10 cellular contexts compared by ENCODE assay signal in the genomic region with DNA sequence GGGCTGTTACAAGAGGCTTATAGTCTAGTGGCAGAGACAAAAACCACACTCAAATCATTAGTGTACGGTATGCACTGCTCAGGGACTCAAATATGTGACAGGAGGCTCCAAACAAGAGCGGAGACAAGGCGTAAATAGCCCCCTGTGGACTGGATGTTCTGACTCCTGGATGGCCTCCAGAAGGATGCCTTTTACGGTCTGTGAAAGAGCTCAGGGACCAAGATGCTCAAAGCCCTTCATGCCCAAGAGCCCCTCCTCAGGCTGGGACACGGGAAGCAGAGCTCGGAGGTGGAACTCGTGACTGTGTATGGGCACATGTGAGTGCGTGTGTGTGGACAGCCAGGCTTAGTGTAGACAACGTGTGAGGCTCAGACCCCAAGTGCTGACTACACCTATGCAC. TPM values are rescaled to one million over a fixed set of nuclear protein-coding genes. Genes with fewer than 3 reads are reported as not detected.
DNase-seq lines count a peak whose midpoint lies in the region; ATAC-seq and TF ChIP-seq lines count a peak whose summit lies in the region.
"Had no signal": no experiment of that assay in that cellular context is flagged by ENCODE, and none has a peak within 500 bp of the region (broad histone marks: within the 10 kb centered on the region; RNA-seq: fewer than 3 reads in every experiment).

No MANE protein-coding gene starts in this region.

- ATAC-seq in upper lobe of right lung (no peak), GM21717 (IDR thresholded peaks at IDR 0.05; ENCODE audit: unreplicated experiment) (no peak), HG03175 (IDR thresholded peaks at IDR 0.05; ENCODE audit: unreplicated experiment) (no peak)

- peak overlapping the region; percentile 56 to 73 for H3K18ac ChIP-seq in mesenchymal stem cell (ENCODE audit: low read depth in 1 of 2, low read length in 2 of 2)

- H3K9me3 ChIP-seq in mesenchymal stem cell (ENCODE audit: control insufficient read depth, low read length): no peaks in the 10 kb centered on the region
- no peaks in the 10 kb centered on the region for H3K9me3 ChIP-seq in upper lobe of right lung

- peak overlapping the region; percentile 77 for H4K8ac ChIP-seq in mesenchymal stem cell (ENCODE audit: low read length)

- H2BK5ac ChIP-seq in mesenchymal stem cell (ENCODE audit: low read depth, low read length, poor library complexity, severe bottlenecking): no peak overlapping the region

- H3K9ac ChIP-seq in mesenchymal stem cell (ENCODE audit: low read length): peak overlapping the region; percentile 70

- H2AK5ac ChIP-seq in mesenchymal stem cell (ENCODE audit: low read length, severe bottlenecking): peak overlapping the region; percentile 73

- H4K91ac ChIP-seq in mesenchymal stem cell (ENCODE audit: low read length): peak overlapping the region; percentile 85

- 83% methylated on average over 8 of the region's 9 CpGs for WGBS in mesenchymal stem cell

- H3K36me3 ChIP-seq in mesenchymal stem cell (ENCODE audit: control insufficient read depth in 1 of 2, insufficient read depth in 2 of 2, low read depth in 1 of 2, low read length in 2 of 2) (peaks cover 43 to 52% of the 10 kb centered on the region in 2 experiments), upper lobe of right lung (peaks cover 25% of the 10 kb centered on the region)

- no peak for DNase-seq in activated naive CD4-positive, alpha-beta T cell treated with anti-CD3 and anti-CD28 coated beads, Interleukin-2, amount 10 ng/mL, durations not matched to agents 7 days and 5 days
- no peak for DNase-seq in activated naive CD4-positive, alpha-beta T cell (lab: John Stamatoyannopoulos, UW)
- DNase-seq in astrocyte of the hippocampus (ENCODE audit: low read depth, low spot score): peak; percentile 50
- DNase-seq in mesenchymal stem cell: no peak
- DNase-seq in upper lobe of right lung: no peak
- no peak for DNase-seq in OCI-M1 (lab: John Stamatoyannopoulos, UW)
- DNase-seq: activated T-cell treated with anti-CD3 and anti-CD28 coated beads for 4 hours, NCI-H1694 had no signal

- no peak for TF ChIP-seq CTCF in upper lobe of right lung (IDR thresholded peaks at IDR 0.05)

- H2BK120ac ChIP-seq in mesenchymal stem cell (ENCODE audit: low read depth, low read length): no peak overlapping the region

- H3K27me3 Mint-ChIP-seq in activated naive CD4-positive, alpha-beta T cell treated with anti-CD3 and anti-CD28 coated beads, Interleukin-2, amount 10 ng/mL, durations not matched to agents 7 days and 5 days: no peaks in the 10 kb centered on the region

- peaks cover 2% of the 10 kb centered on the region for H3K36me3 Mint-ChIP-seq in activated naive CD4-positive, alpha-beta T cell treated with anti-CD3 and anti-CD28 coated beads, Interleukin-2, amount 10 ng/mL, durations not matched to agents 7 days and 5 days

- no peak overlapping the region for H3K4me3 Mint-ChIP-seq in activated naive CD4-positive, alpha-beta T cell treated with anti-CD3 and anti-CD28 coated beads, Interleukin-2, amount 10 ng/mL, durations not matched to agents 7 days and 5 days

- H3K4me1 ChIP-seq in mesenchymal stem cell (ENCODE audit: control insufficient read depth, insufficient read depth, low read depth, low read length) (peaks cover 53% of the 10 kb centered on the region), upper lobe of right lung (peaks cover 92% of the 10 kb centered on the region)

- H3K14ac ChIP-seq in mesenchymal stem cell (ENCODE audit: low read length in 2 of 2): no peak overlapping the region

- H2BK15ac ChIP-seq in mesenchymal stem cell (ENCODE audit: low read depth, poor library complexity, severe bottlenecking): no peak overlapping the region

- peaks cover 41% of the 10 kb centered on the region for H3K4me1 Mint-ChIP-seq in activated naive CD4-positive, alpha-beta T cell treated with anti-CD3 and anti-CD28 coated beads, Interleukin-2, amount 10 ng/mL, durations not matched to agents 7 days and 5 days

- H3K4me3 ChIP-seq in mesenchymal stem cell (ENCODE audit: insufficient read depth in 1 of 2, low read depth in 1 of 2, low read length in 2 of 2): no peak overlapping the region
- no peak overlapping the region for H3K4me3 ChIP-seq in upper lobe of right lung

- CTCF ChIA-PET in activated naive CD4-positive, alpha-beta T cell treated with anti-CD3 and anti-CD28 coated beads, Interleukin-2, amount 10 ng/mL, durations not matched to agents 7 days and 5 days (lab: Charles Lee): interaction anchor here (2.3 kb wide), 1 partner anchor 10 kb away, joined by 7 read pairs; the partner anchor contains the start of gene PPM1F

- no peaks in the 10 kb centered on the region for H3K9me3 Mint-ChIP-seq in activated naive CD4-positive, alpha-beta T cell treated with anti-CD3 and anti-CD28 coated beads, Interleukin-2, amount 10 ng/mL, durations not matched to agents 7 days and 5 days

- H3K27me3 ChIP-seq in mesenchymal stem cell (ENCODE audit: control insufficient read depth in 1 of 2, insufficient read depth in 1 of 2, low read length in 2 of 2) (no peaks in the 10 kb centered on the region), upper lobe of right lung (no peaks in the 10 kb centered on the region)

- intact Hi-C loops in upper lobe of right lung (cut with DNase I): no loop called here

- peak overlapping the region; percentile 72 for H3K27ac Mint-ChIP-seq in activated naive CD4-positive, alpha-beta T cell treated with anti-CD3 and anti-CD28 coated beads, Interleukin-2, amount 10 ng/mL, durations not matched to agents 7 days and 5 days

- peaks cover 36% of the 10 kb centered on the region for H3K79me1 ChIP-seq in mesenchymal stem cell (replicated peaks; ENCODE audit: low read length, poor library complexity, severe bottlenecking)

- no peak overlapping the region for H3K4me2 ChIP-seq in mesenchymal stem cell (ENCODE audit: low read length, poor library complexity, severe bottlenecking)

- peak overlapping the region; percentile 27 to 51 for H2BK12ac ChIP-seq in mesenchymal stem cell (ENCODE audit: low read length in 2 of 2)

- H2AFZ ChIP-seq in mesenchymal stem cell (ENCODE audit: low read depth, low read length): no peak overlapping the region

- H3K27ac ChIP-seq in mesenchymal stem cell (ENCODE audit: low read length, poor library complexity, severe bottlenecking) (peak overlapping the region; percentile 91), upper lobe of right lung (peak overlapping the region; percentile 96)

- H3K4ac ChIP-seq in mesenchymal stem cell (ENCODE audit: low read depth in 1 of 2, low read length in 2 of 2): peak overlapping the region in 1 of 2 experiments; percentile 83

- H3K23ac ChIP-seq in mesenchymal stem cell (ENCODE audit: low read length in 2 of 2): no peak overlapping the region

RNA-seq across cellular contexts. Expression of gene PPM1F, which starts 9.7 kb away (rescaled TPM):
- polyA plus RNA-seq in mesenchymal stem cell (2013, experiment 1 of 2): 19.5 TPM
- 21.1 TPM for polyA plus RNA-seq in mesenchymal stem cell (2013, experiment 2 of 2)
- total RNA-seq in upper lobe of right lung: 51.2 TPM

RNA-seq across cellular contexts. Expression of gene TOP3B, which starts 39.6 kb away (rescaled TPM):
- polyA plus RNA-seq in mesenchymal stem cell (2013, experiment 1 of 2): 12.1 TPM
- polyA plus RNA-seq in mesenchymal stem cell (2013, experiment 2 of 2): 11.4 TPM
- total RNA-seq in upper lobe of right lung: 24.8 TPM
